ENCODE assay signal across 28 cellular contexts in genomic region chr1:212152869-212153268, GRCh38.
"Had no signal": no experiment of that assay in that cellular context is flagged by ENCODE, and none has a peak within 500 bp of the region (broad histone marks: within the 10 kb centered on the region; RNA-seq: fewer than 3 reads in every experiment).

No MANE protein-coding gene starts in this region.

- DNase-seq: hippocampal formation; kidney glomerular epithelial cell; left colon; left lung; mesendoderm; naive B cell; natural killer cell; nephron progenitor cell; occipital lobe; ovary; retina; right cardiac atrium; sigmoid colon; spleen; stimulated activated CD4-positive, alpha-beta T cell treated with anti-CD3 and anti-CD28 coated beads, Interleukin-4, amount 100 ng/mL, for 24 hours; stimulated activated naive CD4-positive, alpha-beta T cell; tibial artery; trophoblast cell; upper lobe of right lung had no signal

- H3K4me3 Mint-ChIP-seq: mesothelial cell of epicardium; naive B cell; natural killer cell; nephron progenitor cell; neural progenitor cell; stimulated activated effector memory CD8-positive, alpha-beta T cell treated with anti-CD3 and anti-CD28 coated beads, Interleukin-12 subunit alpha, Interleukin-12 subunit beta, amount 100 ng/mL, for 72 hours; stimulated activated naive CD8-positive, alpha-beta T cell treated with anti-CD3 and anti-CD28 coated beads, Interleukin-15, Interleukin-2, amounts not matched to agents 100 ng/mL and 50 ng/mL, for 24 hours had no signal

- H3K9me3 ChIP-seq: left lung, neutrophil, ovary, prostate gland, suprapubic skin, thoracic aorta, tibial artery, upper lobe of right lung had no signal

- H3K9ac ChIP-seq: neural progenitor cell had no signal

- H3K27ac Mint-ChIP-seq: mesothelial cell of epicardium; natural killer cell; nephron progenitor cell; neural progenitor cell; stimulated activated effector memory CD8-positive, alpha-beta T cell treated with anti-CD3 and anti-CD28 coated beads, Interleukin-12 subunit alpha, Interleukin-12 subunit beta, amount 100 ng/mL, for 72 hours; stimulated activated naive CD8-positive, alpha-beta T cell treated with anti-CD3 and anti-CD28 coated beads, Interleukin-15, Interleukin-2, amounts not matched to agents 100 ng/mL and 50 ng/mL, for 24 hours had no signal

- H3K4me3 ChIP-seq: left lung, lung, neural progenitor cell, ovary, prostate gland, sigmoid colon, spleen, suprapubic skin, thoracic aorta, tibial artery, upper lobe of right lung had no signal

- H2AFZ ChIP-seq: neural progenitor cell had no signal

- ATAC-seq: left lung; natural killer cell; stimulated activated effector memory CD8-positive, alpha-beta T cell treated with anti-CD3 and anti-CD28 coated beads, Interleukin-12 subunit alpha, Interleukin-12 subunit beta, amount 100 ng/mL, for 72 hours had no signal

- H3K4me2 ChIP-seq: neural progenitor cell had no signal

- H3K36me3 Mint-ChIP-seq: mesothelial cell of epicardium; naive B cell; natural killer cell; stimulated activated effector memory CD8-positive, alpha-beta T cell treated with anti-CD3 and anti-CD28 coated beads, Interleukin-12 subunit alpha, Interleukin-12 subunit beta, amount 100 ng/mL, for 72 hours had no signal

- H3K4me1 ChIP-seq: prostate gland, sigmoid colon had no signal

- H3K4me1 Mint-ChIP-seq: neural progenitor cell had no signal

- H3K27me3 Mint-ChIP-seq: naive B cell; stimulated activated naive CD8-positive, alpha-beta T cell treated with anti-CD3 and anti-CD28 coated beads, Interleukin-15, Interleukin-2, amounts not matched to agents 100 ng/mL and 50 ng/mL, for 24 hours had no signal

- H3K27me3 ChIP-seq: left lung, neural progenitor cell, neutrophil, ovary, sigmoid colon, spleen, suprapubic skin, tibial artery, upper lobe of right lung had no signal

- H3K9me3 Mint-ChIP-seq: natural killer cell; neural progenitor cell; stimulated activated effector memory CD8-positive, alpha-beta T cell treated with anti-CD3 and anti-CD28 coated beads, Interleukin-12 subunit alpha, Interleukin-12 subunit beta, amount 100 ng/mL, for 72 hours; stimulated activated naive CD8-positive, alpha-beta T cell treated with anti-CD3 and anti-CD28 coated beads, Interleukin-15, Interleukin-2, amounts not matched to agents 100 ng/mL and 50 ng/mL, for 24 hours had no signal

- H3K36me3 ChIP-seq: left lung, neural progenitor cell, neutrophil, ovary, prostate gland, sigmoid colon, spleen, suprapubic skin, thoracic aorta, tibial artery, upper lobe of right lung had no signal

- H3K27ac ChIP-seq: left lung, neural progenitor cell, ovary, prostate gland, sigmoid colon, suprapubic skin, thoracic aorta, tibial artery, upper lobe of right lung had no signal
